22 cellular contexts compared by ENCODE assay signal in genomic region chr2:223967981-223968380, GRCh38. TPM values are rescaled to one million over a fixed set of nuclear protein-coding genes. Genes with fewer than 3 reads are reported as not detected.
DNase-seq lines count a peak whose midpoint lies in the region; ATAC-seq and TF ChIP-seq lines count a peak whose summit lies in the region.
"Had no signal": no experiment of that assay in that cellular context is flagged by ENCODE, and none has a peak within 500 bp of the region (broad histone marks: within the 10 kb centered on the region; RNA-seq: fewer than 3 reads in every experiment).

No MANE protein-coding gene starts in this region.

- intact Hi-C loops in CD4-positive, alpha-beta T cell (cut with DNase I, micrococcal nuclease) = loop anchor here in 1 of 2 experiments (5.0 kb wide), 1 partner anchor 41 kb away; no protein-coding TSS in a partner anchor

- peak overlapping the region; percentile 7; the same call in 1 of the 2 replicates for H3K27ac ChIP-seq in SK-N-MC
- no peak overlapping the region for H3K27ac ChIP-seq in CD4-positive, alpha-beta T cell (ENCODE audit: low read depth, low read length)
- H3K27ac ChIP-seq: adrenal gland, KMS-11, left ventricle myocardium inferior, upper lobe of left lung had no signal

- H3K4me1 Mint-ChIP-seq in CD4-positive, alpha-beta T cell (ENCODE audit: low read depth) = peaks cover 9% of the 10 kb centered on the region
- H3K4me1 Mint-ChIP-seq: neural crest cell had no signal

- no peak overlapping the region for H3K27ac Mint-ChIP-seq in CD4-positive, alpha-beta T cell
- H3K27ac Mint-ChIP-seq: T-cell had no signal

- POLR2A ChIA-PET in CD4-positive, alpha-beta T cell (lab: Charles Lee) = interaction anchor here (1.5 kb wide), 1 partner anchor 10 kb away, joined by 6 read pairs; the partner anchor contains the start of gene MRPL44

- H3K9me3 ChIP-seq in SK-N-MC (ENCODE audit: low read depth, low read length) = no peaks in the 10 kb centered on the region
- H3K9me3 ChIP-seq in CD4-positive, alpha-beta T cell (ENCODE audit: control insufficient read depth, low read length) = no peaks in the 10 kb centered on the region
- H3K9me3 ChIP-seq: adrenal gland, left ventricle myocardium inferior, upper lobe of left lung had no signal

- no peaks in the 10 kb centered on the region for H3K27me3 ChIP-seq in H7 (ENCODE audit: control insufficient read depth, insufficient read depth, low read length)
- H3K27me3 ChIP-seq in CD4-positive, alpha-beta T cell (ENCODE audit: control insufficient read depth, insufficient read depth, low read length) = no peaks in the 10 kb centered on the region
- H3K27me3 ChIP-seq: adrenal gland, upper lobe of left lung had no signal

- no peak for TF ChIP-seq CTCF in fibroblast of mammary gland (conservative IDR thresholded peaks at IDR 0.05; ENCODE audit: control insufficient read depth, insufficient read depth, low read depth, low read length)
- TF ChIP-seq CTCF in CD4-positive, alpha-beta T cell (IDR thresholded peaks at IDR 0.05) = no peak

- ATAC-seq in HG03565 (IDR thresholded peaks at IDR 0.05; ENCODE audit: unreplicated experiment) = no peak
- no peak for ATAC-seq in CD4-positive, alpha-beta T cell (ENCODE audit: poor library complexity)
- ATAC-seq: T-cell had no signal

- no peak overlapping the region for H3K9ac ChIP-seq in SK-N-MC (ENCODE audit: insufficient read length)
- H3K9ac ChIP-seq: KMS-11 had no signal

- peaks cover 46% of the 10 kb centered on the region for H3K36me3 ChIP-seq in SK-N-MC (ENCODE audit: insufficient read depth, low read length)
- H3K36me3 ChIP-seq in H7 (replicated peaks; ENCODE audit: control insufficient read depth, insufficient read depth, low read length) = peaks cover 4% of the 10 kb centered on the region; the same call in 1 of the 2 replicates

- peaks cover 50% of the 10 kb centered on the region for H3K36me3 Mint-ChIP-seq in CD4-positive, alpha-beta T cell (ENCODE audit: low read depth)

- no peak overlapping the region for H3K4me3 Mint-ChIP-seq in CD4-positive, alpha-beta T cell
- H3K4me3 Mint-ChIP-seq: neural crest cell, T-cell had no signal

- CTCF ChIA-PET in CD4-positive, alpha-beta T cell (lab: Charles Lee) = no interaction called here

- no peaks in the 10 kb centered on the region for H3K9me3 Mint-ChIP-seq in CD4-positive, alpha-beta T cell
- H3K9me3 Mint-ChIP-seq: neural crest cell, T-cell had no signal

- DNase-seq in HCEC 1CT (peak; percentile 94), SK-N-MC (ENCODE audit: low read depth, low spot score) (no peak), fibroblast of mammary gland (ENCODE audit: low read depth) (peak; percentile 84), skeletal muscle cell (ENCODE audit: low read depth) (peak; percentile 36), H7 (no peak)
- DNase-seq in activated CD4-positive, alpha-beta T cell treated with anti-CD3 and anti-CD28 coated beads for 48 hours = no peak
- no peak for DNase-seq in CD4-positive, alpha-beta T cell
- DNase-seq: activated CD4-positive, alpha-beta T cell treated with anti-CD3 and anti-CD28 coated beads for 1 hour; activated gamma-delta T cell treated with Interleukin-2 at 50 U/mL for 16 hours; activated T-cell treated with anti-CD3 and anti-CD28 coated beads, Interleukin-2, amount 50 U/mL, for 1 hour; adrenal gland; dermis blood vessel endothelial cell; foreskin melanocyte; left ventricle myocardium inferior; NCI-H146; posterior cingulate gyrus; SHP77; T-cell; upper lobe of left lung had no signal

- H3K4me3 ChIP-seq in SK-N-MC = no peak overlapping the region
- no peak overlapping the region for H3K4me3 ChIP-seq in fibroblast of mammary gland (ENCODE audit: control insufficient read depth, low read depth, low read length)
- H3K4me3 ChIP-seq in skeletal muscle cell (ENCODE audit: low read depth, low read length) = no peak overlapping the region
- H3K4me3 ChIP-seq in H7 (ENCODE audit: insufficient read depth, low read depth, low read length) = no peak overlapping the region
- H3K4me3 ChIP-seq: adrenal gland, left ventricle myocardium inferior, upper lobe of left lung had no signal

- no peaks in the 10 kb centered on the region for H3K27me3 Mint-ChIP-seq in CD4-positive, alpha-beta T cell
- H3K27me3 Mint-ChIP-seq: T-cell had no signal

RNA-seq across cellular contexts. Expression of gene MRPL44, which starts 10.7 kb away (rescaled TPM):
- total RNA-seq in H7 (2014; rRNA removed; shearing (Covaris generic)) = 80.7 and 88.1 TPM in 2 replicates
- total RNA-seq in CD4-positive, alpha-beta T cell = 10 to 100 TPM; 40.0 to 40.1 TPM

RNA-seq across cellular contexts. Expression of gene WDFY1, which starts 22.8 kb away (rescaled TPM):
- total RNA-seq in H7 (2014; rRNA removed; shearing (Covaris generic)) = 88.8 and 118 TPM in 2 replicates
- total RNA-seq in CD4-positive, alpha-beta T cell = 10 to 100 TPM; 41.1 to 41.5 TPM

Comparison
In these comparisons a context has a peak if more than half of its experiments do, and no peak if none do; other contexts are left out.
1. DNase-seq: peak in HCEC 1CT (single experiment), fibroblast of mammary gland (single experiment) and skeletal muscle cell (single experiment); none in SK-N-MC (single experiment), H7 (single experiment), activated CD4-positive, alpha-beta T cell treated with anti-CD3 and anti-CD28 coated beads for 48 hours (single experiment) and CD4-positive, alpha-beta T cell (0 of 10).